In genomic region chr3:40437893-40438292, GRCh38 we compare ENCODE assay signal across 25 cellular contexts. TPM values are rescaled to one million over a fixed set of nuclear protein-coding genes. Genes with fewer than 3 reads are reported as not detected.
"Had no signal": no experiment of that assay in that cellular context is flagged by ENCODE, and none has a peak within 500 bp of the region (broad histone marks: within the 10 kb centered on the region; RNA-seq: fewer than 3 reads in every experiment).

No MANE protein-coding gene starts in this region.

- H3K27ac ChIP-seq: ascending aorta, brain microvascular endothelial cell, gastrocnemius medialis, left ventricle myocardium inferior, right atrium auricular region, stomach, thyroid gland had no signal

- H3K4me1 ChIP-seq: ascending aorta, gastrocnemius medialis, left ventricle myocardium inferior, right atrium auricular region, stomach, thyroid gland had no signal

- ATAC-seq: activated CD4-positive, alpha-beta T cell treated with anti-CD3 and anti-CD28 coated beads for 36 hours; gastrocnemius medialis; natural killer cell treated with Interleukin-12 subunit alpha and Interleukin-12 subunit beta and Interleukin-15 and Interleukin-18, amount 100 ng/mL, for 72 hours; stimulated activated naive B cell treated with anti-CD40 and anti-IgM and Interleukin-4, amounts not matched to agents 10 μg/mL and 1 μg/mL and 100 μg/mL, for 72 hours had no signal

- H3K9me3 ChIP-seq: ascending aorta, gastrocnemius medialis, left ventricle myocardium inferior, right atrium auricular region, stomach, thyroid gland had no signal

- H3K36me3 ChIP-seq: ascending aorta, brain microvascular endothelial cell, gastrocnemius medialis, left ventricle myocardium inferior, right atrium auricular region, thyroid gland had no signal

- FAIRE-seq: endometrium, islet of Langerhans had no signal

- H3K27me3 ChIP-seq: ascending aorta, brain microvascular endothelial cell, gastrocnemius medialis, right atrium auricular region, stomach, thyroid gland had no signal

- DNase-seq: activated CD4-positive, alpha-beta T cell treated with anti-CD3 and anti-CD28 coated beads for 36 hours; activated CD4-positive, CD25-positive, alpha-beta regulatory T cell; activated effector memory CD4-positive, alpha-beta T cell treated with anti-CD3 and anti-CD28 coated beads, Interleukin-2, amount 50 U/mL, for 16 hours; activated naive CD4-positive, alpha-beta T cell treated with anti-CD3 and anti-CD28 coated beads for 36 hours; activated naive CD8-positive, alpha-beta T cell treated with anti-CD3 and anti-CD28 coated beads, Interleukin-2, amount 10 ng/mL, durations not matched to agents 7 days and 5 days; activated T-cell treated with anti-CD3 and anti-CD28 coated beads for 4 hours; brain microvascular endothelial cell; central memory CD4-positive, alpha-beta T cell; effector CD4-positive, alpha-beta T cell; gastrocnemius medialis; glutamatergic neuron; left ventricle myocardium inferior; mesendoderm; stimulated activated CD4-positive, alpha-beta T cell treated with anti-CD3 and anti-CD28 coated beads, Interleukin-15, amount 100 ng/mL, for 24 hours; stimulated activated CD4-positive, alpha-beta T cell treated with anti-CD3 and anti-CD28 coated beads, Interleukin-2, amount 100 ng/mL, for 24 hours; stimulated activated naive B cell treated with anti-CD40 and anti-IgM and Interleukin-4, amounts not matched to agents 10 μg/mL and 1 μg/mL and 100 μg/mL, for 72 hours; stomach; thyroid gland had no signal

- H3K4me3 ChIP-seq: ascending aorta, gastrocnemius medialis, left ventricle myocardium inferior, lung, right atrium auricular region, stomach, thyroid gland had no signal

RNA-seq across cellular contexts. Expression of gene ENTPD3, which starts 50.9 kb away (rescaled TPM):
- total RNA-seq: activated CD4-positive, alpha-beta T cell treated with anti-CD3 and anti-CD28 coated beads for 36 hours; activated naive CD4-positive, alpha-beta T cell treated with anti-CD3 and anti-CD28 coated beads for 36 hours; activated naive CD8-positive, alpha-beta T cell treated with anti-CD3 and anti-CD28 coated beads, Interleukin-2, amount 10 ng/mL, durations not matched to agents 7 days and 5 days; natural killer cell treated with Interleukin-12 subunit alpha and Interleukin-12 subunit beta and Interleukin-15 and Interleukin-18, amount 100 ng/mL, for 72 hours; pulmonary artery endothelial cell had no signal
